18 cellular contexts compared by ENCODE assay signal in the genomic region with DNA sequence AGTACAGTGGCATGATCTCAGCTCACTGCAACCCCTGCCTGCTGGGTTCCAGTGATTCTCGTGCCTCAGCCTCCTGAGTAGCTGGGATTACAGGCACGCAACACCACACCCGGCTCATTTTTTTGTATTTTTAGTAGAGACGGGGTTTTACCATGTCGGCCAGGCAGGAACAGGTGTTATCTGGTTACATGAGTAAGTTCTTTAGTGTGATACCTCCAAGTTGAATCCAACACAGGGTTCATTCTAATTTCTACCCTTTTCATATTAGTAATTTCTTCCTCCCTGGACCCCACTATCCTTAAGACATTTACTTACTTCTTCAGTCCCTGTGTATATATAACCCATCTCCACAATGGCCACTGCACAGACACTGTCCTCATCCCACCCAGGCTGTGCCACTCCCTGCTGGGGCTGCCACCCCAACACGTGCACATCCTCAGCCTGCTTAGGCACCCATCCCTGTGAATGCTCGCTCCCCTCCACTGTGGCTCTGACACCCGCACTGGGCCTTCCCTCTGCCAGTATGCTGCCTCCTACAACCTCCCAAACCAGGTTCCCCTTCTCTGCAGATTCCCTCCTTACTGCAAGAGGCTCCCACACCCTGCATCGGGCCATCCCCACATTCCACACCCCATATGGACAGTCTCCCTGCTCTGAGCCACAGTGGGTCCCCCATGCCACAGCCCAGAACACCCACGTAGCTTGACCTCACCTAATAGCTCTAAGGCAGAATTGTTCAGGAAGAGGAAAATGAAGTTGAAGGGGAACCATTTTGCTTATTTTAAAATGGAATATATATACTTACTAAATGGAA.
"Had no signal": no experiment of that assay in that cellular context is flagged by ENCODE, and none has a peak within 500 bp of the region (broad histone marks: within the 10 kb centered on the region; RNA-seq: fewer than 3 reads in every experiment).

No MANE protein-coding gene starts in this region.

- H3K27me3 Mint-ChIP-seq: central memory CD8-positive, alpha-beta T cell; stimulated activated naive CD8-positive, alpha-beta T cell treated with anti-CD3 and anti-CD28 coated beads, Interleukin-15, Interleukin-2, amounts not matched to agents 100 ng/mL and 50 ng/mL, for 24 hours had no signal

- H3K4me3 ChIP-seq: dorsolateral prefrontal cortex, left lung, lower lobe of right lung, thoracic aorta, transverse colon had no signal

- DNase-seq: cortex of kidney; dorsolateral prefrontal cortex; effector CD8-positive, alpha-beta T cell; foreskin melanocyte; islet precursor cell; lower lobe of right lung; right cardiac atrium; small intestine; stimulated activated CD4-positive, alpha-beta T cell treated with anti-CD3 and anti-CD28 coated beads, Interleukin-2, amount 100 ng/mL, for 48 hours; transverse colon had no signal

- H3K36me3 ChIP-seq: neutrophil, thoracic aorta, transverse colon had no signal

- ATAC-seq: left lung, lower lobe of right lung had no signal

- H3K36me3 Mint-ChIP-seq: memory B cell had no signal

- H3K9me3 ChIP-seq: left lung, lower lobe of right lung, neutrophil, thoracic aorta, transverse colon had no signal

- H3K27ac Mint-ChIP-seq: memory B cell; mesothelial cell of epicardium; stimulated activated naive CD8-positive, alpha-beta T cell treated with anti-CD3 and anti-CD28 coated beads, Interleukin-15, Interleukin-2, amounts not matched to agents 100 ng/mL and 50 ng/mL, for 24 hours had no signal

- H3K4me1 ChIP-seq: left lung, lower lobe of right lung, transverse colon had no signal

- H3K4me3 Mint-ChIP-seq: central memory CD8-positive, alpha-beta T cell; memory B cell; mesothelial cell of epicardium; nephron; stimulated activated naive CD8-positive, alpha-beta T cell treated with anti-CD3 and anti-CD28 coated beads, Interleukin-15, Interleukin-2, amounts not matched to agents 100 ng/mL and 50 ng/mL, for 24 hours had no signal

- H3K4me1 Mint-ChIP-seq: central memory CD8-positive, alpha-beta T cell; memory B cell; nephron had no signal

- H3K27ac ChIP-seq: dorsolateral prefrontal cortex, left lung, lower lobe of right lung, neutrophil, thoracic aorta, transverse colon had no signal

- H3K9me3 Mint-ChIP-seq: central memory CD8-positive, alpha-beta T cell; memory B cell; mesothelial cell of epicardium; nephron; stimulated activated naive CD8-positive, alpha-beta T cell treated with anti-CD3 and anti-CD28 coated beads, Interleukin-15, Interleukin-2, amounts not matched to agents 100 ng/mL and 50 ng/mL, for 24 hours had no signal
